In genomic region chr4:71235321-71236206, GRCh38 we compare ENCODE assay signal across 2 cellular contexts.
TF ChIP-seq lines count a peak whose summit lies in the region.

No MANE protein-coding gene starts in this region.

TF ChIP-seq in IMR-90, 13 proteins besides CTCF, POLR2A, EP300 and RAD21:
- TF ChIP-seq, protein P1, sequence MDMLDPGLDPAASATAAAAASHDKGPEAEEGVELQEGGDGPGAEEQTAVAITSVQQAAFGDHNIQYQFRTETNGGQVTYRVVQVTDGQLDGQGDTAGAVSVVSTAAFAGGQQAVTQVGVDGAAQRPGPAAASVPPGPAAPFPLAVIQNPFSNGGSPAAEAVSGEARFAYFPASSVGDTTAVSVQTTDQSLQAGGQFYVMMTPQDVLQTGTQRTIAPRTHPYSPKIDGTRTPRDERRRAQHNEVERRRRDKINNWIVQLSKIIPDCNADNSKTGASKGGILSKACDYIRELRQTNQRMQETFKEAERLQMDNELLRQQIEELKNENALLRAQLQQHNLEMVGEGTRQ (IDR thresholded peaks at IDR 0.05; ENCODE audit: low read depth, low read length): 0 out of 2 replicates have a peak, but pooled peaks have one; percentile 9
- no peak for TF ChIP-seq CHD1 (IDR thresholded peaks at IDR 0.05; ENCODE audit: low read depth, low read length)

TF ChIP-seq in SK-N-SH, 30 proteins besides CTCF, POLR2A, EP300 and RAD21:
- TF ChIP-seq MAX (IDR thresholded peaks at IDR 0.05; ENCODE audit: low read depth) (no peak), RCOR1 (IDR thresholded peaks at IDR 0.05; ENCODE audit: low read length) (no peak), MXI1 (IDR thresholded peaks at IDR 0.05; ENCODE audit: low read depth, low read length) (no peak), TEAD4 (IDR thresholded peaks at IDR 0.05; ENCODE audit: borderline replicate concordance, insufficient read depth) (no peak), IRF3 (IDR thresholded peaks at IDR 0.05; ENCODE audit: low read depth, low read length) (no peak), REST (IDR thresholded peaks at IDR 0.05; ENCODE audit: low read depth, low read length) (no peak), YY1 (IDR thresholded peaks at IDR 0.05; ENCODE audit: low read depth) (no peak), POLR2AphosphoS5 (IDR thresholded peaks at IDR 0.05; ENCODE audit: low read depth, low read length) (no peak), SMC3 (IDR thresholded peaks at IDR 0.05; ENCODE audit: low read depth, low read length) (no peak), FOXM1 (IDR thresholded peaks at IDR 0.05; ENCODE audit: low read depth) (no peak), FOSL2 (IDR thresholded peaks at IDR 0.05; ENCODE audit: borderline replicate concordance, low read depth) (no peak)
TF ChIP-seq in SK-N-SH: peak in this region for 0.
